In genomic region chr1:206637605-206638004, GRCh38 we compare ENCODE assay signal across 13 cellular contexts. TPM values are rescaled to one million over a fixed set of nuclear protein-coding genes. Genes with fewer than 3 reads are reported as not detected.
DNase-seq lines count a peak whose midpoint lies in the region; ATAC-seq and TF ChIP-seq lines count a peak whose summit lies in the region.
"Had no signal": no experiment of that assay in that cellular context is flagged by ENCODE, and none has a peak within 500 bp of the region (broad histone marks: within the 10 kb centered on the region; RNA-seq: fewer than 3 reads in every experiment).

No MANE protein-coding gene starts in this region.

- H3K4me1 Mint-ChIP-seq in type B pancreatic cell (ENCODE audit: unreplicated experiment) = peaks cover 18% of the 10 kb centered on the region

- no peaks in the 10 kb centered on the region for H3K9me2 ChIP-seq in OCI-LY1 (ENCODE audit: low read depth, low read length)

- no peaks in the 10 kb centered on the region for H3K9me3 ChIP-seq in left ventricle myocardium inferior (replicated peaks)
- no peaks in the 10 kb centered on the region for H3K9me3 ChIP-seq in heart left ventricle
- H3K9me3 ChIP-seq in OCI-LY1 (ENCODE audit: low read length) = no peaks in the 10 kb centered on the region
- no peaks in the 10 kb centered on the region for H3K9me3 ChIP-seq in mammary epithelial cell (replicated peaks; ENCODE audit: insufficient read depth, low read length)
- H3K9me3 ChIP-seq: gastroesophageal sphincter had no signal

- no peaks in the 10 kb centered on the region for H3K9me3 Mint-ChIP-seq in type B pancreatic cell
- H3K9me3 Mint-ChIP-seq: activated naive CD4-positive, alpha-beta T cell treated with anti-CD3 and anti-CD28 coated beads, Interleukin-2, amount 50 U/mL, for 24 hours had no signal

- H3K4me3 ChIP-seq in left ventricle myocardium inferior (peak overlapping the region; percentile 98), heart left ventricle (peak overlapping the region in 4 of 12 donors; percentile 6 to 93 (median 82)), OCI-LY1 (ENCODE audit: low read depth, low read length, poor library complexity, severe bottlenecking) (no peak overlapping the region), mammary epithelial cell (replicated peaks in 1 of 3; ENCODE audit: insufficient read depth in 1 of 3, low read depth in 2 of 3, low read length in 3 of 3) (peak overlapping the region in 2 of 3 experiments; percentile 86 to 95)
- H3K4me3 ChIP-seq: gastroesophageal sphincter had no signal

- H3K27me3 ChIP-seq in left ventricle myocardium inferior (ENCODE audit: low read depth) (no peaks in the 10 kb centered on the region), heart left ventricle (no peaks in the 10 kb centered on the region), OCI-LY1 (ENCODE audit: insufficient read depth, low read length) (no peaks in the 10 kb centered on the region), mammary epithelial cell (ENCODE audit: insufficient read depth, low read length) (no peaks in the 10 kb centered on the region)
- H3K27me3 ChIP-seq: gastroesophageal sphincter had no signal

- H3K9ac ChIP-seq in OCI-LY1 (ENCODE audit: low read length) (no peak overlapping the region), mammary epithelial cell (ENCODE audit: insufficient read depth, low read length) (no peak overlapping the region)

- H3K36me3 ChIP-seq in left ventricle myocardium inferior (peaks cover 21% of the 10 kb centered on the region), heart left ventricle (peaks cover 0 to 28% (median 0%) of the 10 kb centered on the region in 9 donors), OCI-LY1 (ENCODE audit: insufficient read depth, low read length) (no peaks in the 10 kb centered on the region), mammary epithelial cell (ENCODE audit: insufficient read depth, low read length) (peaks cover 5% of the 10 kb centered on the region)

- H3K4me1 ChIP-seq in left ventricle myocardium inferior (peaks cover 51% of the 10 kb centered on the region), heart left ventricle (peaks cover 0 to 44% (median 26%) of the 10 kb centered on the region in 12 donors), OCI-LY1 (ENCODE audit: insufficient read depth, low read length, severe bottlenecking) (peaks cover 34% of the 10 kb centered on the region), mammary epithelial cell (ENCODE audit: insufficient read depth, low read length) (peaks cover 29% of the 10 kb centered on the region)

- H3F3A ChIP-seq in OCI-LY1 (ENCODE audit: insufficient read depth, low read length) = peaks cover 4% of the 10 kb centered on the region; the same call in 1 of the 2 replicates

- no peak for TF ChIP-seq POLR2A in heart left ventricle (IDR thresholded peaks at IDR 0.05)

- CTCF ChIA-PET in mammary epithelial cell (lab: Charles Lee; ENCODE audit: low non-redundant PET) = interaction anchor here (0.6 kb wide), 1 partner anchor 275 kb away, joined by 6 read pairs; no protein-coding TSS in a partner anchor

- H3K79me2 ChIP-seq in OCI-LY1 (ENCODE audit: insufficient read depth, low read length) = no peaks in the 10 kb centered on the region
- H3K79me2 ChIP-seq in mammary epithelial cell (ENCODE audit: insufficient read depth, low read length) = peaks cover 51% of the 10 kb centered on the region

- H3K27ac ChIP-seq in left ventricle myocardium inferior (replicated peaks) (peak overlapping the region; percentile 91), heart left ventricle (peak overlapping the region in 6 of 12 donors; percentile 17 to 93 (median 42)), OCI-LY1 (ENCODE audit: low read depth, low read length, poor library complexity, severe bottlenecking) (peak overlapping the region; percentile 27), mammary epithelial cell (ENCODE audit: insufficient read depth, low read depth, low read length) (no peak overlapping the region)

- ATAC-seq in heart left ventricle = no peak
- ATAC-seq: gastroesophageal sphincter had no signal

- no peaks in the 10 kb centered on the region for H4K20me1 ChIP-seq in OCI-LY1 (ENCODE audit: insufficient read depth, low read length)
- no peaks in the 10 kb centered on the region for H4K20me1 ChIP-seq in mammary epithelial cell (ENCODE audit: insufficient read depth, low read length)

- intact Hi-C loops in left ventricle myocardium inferior (cut with micrococcal nuclease) (loop anchor here (10.0 kb wide), 1 partner anchor 277 kb away; no protein-coding TSS in a partner anchor), heart left ventricle (cut with DNase I) (loop anchor here in 7 of 10 donors (5.0 to 10.0 kb wide), 4 partner anchors 90 to 347 kb away; partner anchors contain the start of gene FCAMR (in 1 of the 7)), mammary epithelial cell (cut with micrococcal nuclease) (loop anchor here (10.0 kb wide), 1 partner anchor 417 kb away; the partner anchor contains the start of genes PFKFB2 and YOD1)

- no peaks in the 10 kb centered on the region for H3K36me3 Mint-ChIP-seq in type B pancreatic cell
- H3K36me3 Mint-ChIP-seq: activated naive CD4-positive, alpha-beta T cell treated with anti-CD3 and anti-CD28 coated beads, Interleukin-2, amount 50 U/mL, for 24 hours had no signal

- DNase-seq in left ventricle myocardium inferior (no peak), heart left ventricle (no peak), mammary epithelial cell (no peak), type B pancreatic cell (ENCODE audit: extremely low spot score, unreplicated experiment) (no peak), NCI-H2029 treated with DMSO at 0.1 percent for 48 hours (lab: John Stamatoyannopoulos, UW) (no peak), H4 (ENCODE audit: low spot score) (no peak)
- no peak for DNase-seq in activated CD4-positive, CD25-positive, alpha-beta regulatory T cell treated with anti-CD3 and anti-CD28 coated beads, Interleukin-2, amount 50 U/mL, for 72 hours
- DNase-seq: caudate nucleus; DMS153; effector memory CD4-positive, alpha-beta T cell had no signal

- H3K27ac Mint-ChIP-seq in type B pancreatic cell = no peak overlapping the region
- H3K27ac Mint-ChIP-seq: activated naive CD4-positive, alpha-beta T cell treated with anti-CD3 and anti-CD28 coated beads, Interleukin-2, amount 50 U/mL, for 24 hours had no signal

- peak overlapping the region; percentile 21 for H3K4me3 Mint-ChIP-seq in type B pancreatic cell
- H3K4me3 Mint-ChIP-seq: activated naive CD4-positive, alpha-beta T cell treated with anti-CD3 and anti-CD28 coated beads, Interleukin-2, amount 50 U/mL, for 24 hours had no signal

- peak overlapping the region; percentile 11; the same call in 1 of the 2 replicates for H3K4me2 ChIP-seq in OCI-LY1 (ENCODE audit: low read length)
- H3K4me2 ChIP-seq in mammary epithelial cell (ENCODE audit: insufficient read depth, low read depth, low read length) = peak overlapping the region; percentile 94

- in situ Hi-C loops in mammary epithelial cell (cut with MboI; ENCODE audit: low sequenced_read_pairs in 2 of 2) = no loop called here

- no TSS peak for BruUV-seq in mammary epithelial cell (replicated peaks; lab: Mats Ljungman, UMichigan)

- dilution Hi-C loops in mammary epithelial cell (cut with HindIII; ENCODE audit: low sequenced_read_pairs) = no loop called here

- H3K27me3 Mint-ChIP-seq in type B pancreatic cell = peaks cover 35% of the 10 kb centered on the region

- no peak overlapping the region for H2AFZ ChIP-seq in OCI-LY1 (ENCODE audit: low read length)
- no peak overlapping the region for H2AFZ ChIP-seq in mammary epithelial cell (ENCODE audit: low read depth, low read length)

- TF ChIP-seq CTCF in left ventricle myocardium inferior (IDR thresholded peaks at IDR 0.05; ENCODE audit: borderline replicate concordance) = no peak
- no peak for TF ChIP-seq CTCF in heart left ventricle (IDR thresholded peaks at IDR 0.05)
- no peak for TF ChIP-seq CTCF in OCI-LY1 (IDR thresholded peaks at IDR 0.05; ENCODE audit: low read length)
- TF ChIP-seq CTCF in mammary epithelial cell (conservative IDR thresholded peaks at IDR 0.05 in 1 of 2, IDR thresholded peaks at IDR 0.05 in 1 of 2; ENCODE audit: extremely low read depth in 1 of 2, insufficient read depth in 1 of 2, low read depth in 1 of 2, low read length in 2 of 2) = no peak
- TF ChIP-seq CTCF in type B pancreatic cell (conservative IDR thresholded peaks at IDR 0.05) = no peak

RNA-seq across cellular contexts. Expression of gene DYRK3, which starts 2.3 kb away (rescaled TPM):
- 26.6 TPM for total RNA-seq in left ventricle myocardium inferior
- 10 to 100 TPM; 11.2 to 32.5 (median 15.9) TPM for total RNA-seq in heart left ventricle
- 10 to 100 TPM in 1 of 2 donors, 1 to 10 TPM in 1; 6.5 to 26.0 TPM for polyA plus RNA-seq in heart left ventricle
- 10 to 100 TPM; 23.2 to 35.3 TPM for total RNA-seq in mammary epithelial cell
- polyA plus RNA-seq in mammary epithelial cell = 12.3 TPM
- polyA minus RNA-seq in mammary epithelial cell = 22.6 TPM
- 1.0 and 7.2 TPM in 2 replicates for total RNA-seq in type B pancreatic cell (ENCODE audit: low replicate concordance)
- 13.4 and 19.6 TPM in 2 replicates for total RNA-seq in H4 (2014; rRNA removed; shearing (Covaris generic))

RNA-seq across cellular contexts. Expression of gene EIF2D, which starts 25.3 kb away (rescaled TPM):
- total RNA-seq in left ventricle myocardium inferior = 29.2 TPM
- 10 to 100 TPM; 21.6 to 37.5 (median 29.0) TPM for total RNA-seq in heart left ventricle
- polyA plus RNA-seq in heart left ventricle = 10 to 100 TPM; 15.6 to 26.8 TPM
- 10 to 100 TPM; 43.0 to 44.0 TPM for total RNA-seq in mammary epithelial cell
- polyA plus RNA-seq in mammary epithelial cell = 58.9 TPM
- 35.4 TPM for polyA minus RNA-seq in mammary epithelial cell
- total RNA-seq in type B pancreatic cell (ENCODE audit: low replicate concordance) = 38.2 and 45.7 TPM in 2 replicates
- total RNA-seq in H4 (2014; rRNA removed; shearing (Covaris generic)) = 43.3 and 45.4 TPM in 2 replicates

RNA-seq across cellular contexts. Expression of gene MAPKAPK2, which starts 47.1 kb away (rescaled TPM):
- 215 TPM for total RNA-seq in left ventricle myocardium inferior
- 100 to 1,000 TPM; 163 to 327 (median 223) TPM for total RNA-seq in heart left ventricle
- polyA plus RNA-seq in heart left ventricle = 100 to 1,000 TPM; 126 to 227 TPM
- 10 to 100 TPM; 44.2 to 77.5 TPM for total RNA-seq in mammary epithelial cell
- 57.4 TPM for polyA plus RNA-seq in mammary epithelial cell
- polyA minus RNA-seq in mammary epithelial cell = 69.6 TPM
- 62.3 and 63.1 TPM in 2 replicates for total RNA-seq in type B pancreatic cell (ENCODE audit: low replicate concordance)
- 11.8 and 12.7 TPM in 2 replicates for total RNA-seq in H4 (2014; rRNA removed; shearing (Covaris generic))
